11 cellular contexts compared by ENCODE assay signal in the genomic region with DNA sequence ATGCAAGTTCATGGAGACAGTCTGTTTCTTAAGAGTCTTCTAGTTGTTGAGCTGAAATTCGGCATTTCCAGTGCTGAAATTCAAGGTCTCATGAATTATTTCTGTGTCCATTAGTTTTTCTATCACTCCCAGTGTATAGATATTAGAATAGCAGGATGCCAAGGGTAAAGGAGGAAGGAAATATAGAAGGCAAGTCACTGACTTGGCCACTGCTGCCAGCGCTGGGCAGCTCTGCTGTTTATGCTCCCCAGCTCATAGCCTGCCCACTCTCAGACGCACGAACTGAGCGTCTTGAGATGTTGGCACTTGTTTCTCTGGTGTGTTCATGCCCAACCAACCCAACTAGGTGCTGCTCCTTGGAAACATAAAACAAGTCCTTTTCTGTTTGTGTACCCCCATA.
DNase-seq lines count a peak whose midpoint lies in the region; ATAC-seq and TF ChIP-seq lines count a peak whose summit lies in the region.
"Had no signal": no experiment of that assay in that cellular context is flagged by ENCODE, and none has a peak within 500 bp of the region (broad histone marks: within the 10 kb centered on the region; RNA-seq: fewer than 3 reads in every experiment).

No MANE protein-coding gene starts in this region.

- H3K36me3 ChIP-seq in esophagus muscularis mucosa: no peaks in the 10 kb centered on the region
- H3K36me3 ChIP-seq: uterus had no signal

- H3K27ac ChIP-seq in esophagus muscularis mucosa (replicated peaks in 1 of 4): peak overlapping the region; percentile 40 to 48 (median 44)

- CTCF ChIA-PET in activated CD4-positive, alpha-beta T cell treated with anti-CD3 and anti-CD28 coated beads for 36 hours (lab: Charles Lee): interaction anchor here (0.5 to 1.2 kb wide), 3 partner anchors 8 to 137 kb away, joined by 3 to 4 read pairs (median 4); no protein-coding TSS in a partner anchor
- CTCF ChIA-PET in T-cell (lab: Charles Lee): interaction anchor here in 1 of 2 donors (0.6 to 1.3 kb wide), 5 partner anchors 10 to 105 kb away, joined by 3 to 5 read pairs (median 4); no protein-coding TSS in a partner anchor

- DNase-seq in activated CD4-positive, alpha-beta T cell treated with anti-CD3 and anti-CD28 coated beads for 36 hours: no peak
- DNase-seq in activated CD4-positive, alpha-beta T cell treated with anti-CD3 and anti-CD28 coated beads, Interleukin-2, amount 50 U/mL, for 1 hour: no peak
- DNase-seq in T-cell (no peak), esophagus muscularis mucosa (ENCODE audit: extremely low spot score) (no peak), NCI-H2029 (lab: John Stamatoyannopoulos, UW) (no peak), H4 (ENCODE audit: low spot score) (no peak)
- no peak for DNase-seq in stimulated activated effector memory CD8-positive, alpha-beta T cell treated with anti-CD3 and anti-CD28 coated beads, Interleukin-12 subunit alpha, Interleukin-12 subunit beta, amount 100 ng/mL, for 72 hours (ENCODE audit: low spot score in 2 of 2)
- DNase-seq: activated CD4-positive, alpha-beta T cell treated with anti-CD3 and anti-CD28 coated beads for 4 hours; mesendoderm; uterus had no signal

- WGBS in esophagus muscularis mucosa: 88% methylated on average over 5 of the region's 5 CpGs

- H3K27me3 Mint-ChIP-seq in activated CD4-positive, alpha-beta T cell treated with anti-CD3 and anti-CD28 coated beads for 36 hours: no peaks in the 10 kb centered on the region
- no peaks in the 10 kb centered on the region for H3K27me3 Mint-ChIP-seq in T-cell

- no peak overlapping the region for H3K4me3 Mint-ChIP-seq in activated CD4-positive, alpha-beta T cell treated with anti-CD3 and anti-CD28 coated beads for 36 hours
- peak overlapping the region; percentile 2 to 57 (median 43) for H3K4me3 Mint-ChIP-seq in T-cell
- H3K4me3 Mint-ChIP-seq in stimulated activated effector memory CD8-positive, alpha-beta T cell treated with anti-CD3 and anti-CD28 coated beads, Interleukin-12 subunit alpha, Interleukin-12 subunit beta, amount 100 ng/mL, for 72 hours: peak overlapping the region; percentile 20

- H3K4me1 Mint-ChIP-seq in activated CD4-positive, alpha-beta T cell treated with anti-CD3 and anti-CD28 coated beads for 36 hours: peaks cover 73% of the 10 kb centered on the region
- H3K4me1 Mint-ChIP-seq in T-cell: peaks cover 81 to 86% (median 83%) of the 10 kb centered on the region in 3 donors
- peaks cover 81% of the 10 kb centered on the region for H3K4me1 Mint-ChIP-seq in stimulated activated effector memory CD8-positive, alpha-beta T cell treated with anti-CD3 and anti-CD28 coated beads, Interleukin-12 subunit alpha, Interleukin-12 subunit beta, amount 100 ng/mL, for 72 hours

- TF ChIP-seq CTCF in esophagus muscularis mucosa (IDR thresholded peaks at IDR 0.05): no peak

- H3K9me3 Mint-ChIP-seq in activated CD4-positive, alpha-beta T cell treated with anti-CD3 and anti-CD28 coated beads for 36 hours (ENCODE audit: low read depth): peaks cover 3% of the 10 kb centered on the region
- H3K9me3 Mint-ChIP-seq in T-cell: no peaks in the 10 kb centered on the region
- H3K9me3 Mint-ChIP-seq in stimulated activated effector memory CD8-positive, alpha-beta T cell treated with anti-CD3 and anti-CD28 coated beads, Interleukin-12 subunit alpha, Interleukin-12 subunit beta, amount 100 ng/mL, for 72 hours: no peaks in the 10 kb centered on the region

- intact Hi-C loops in activated CD4-positive, alpha-beta T cell treated with anti-CD3 and anti-CD28 coated beads for 36 hours (cut with DNase I, micrococcal nuclease): no loop called here
- intact Hi-C loops in esophagus muscularis mucosa (cut with DNase I): no loop called here

- POLR2A ChIA-PET in activated CD4-positive, alpha-beta T cell treated with anti-CD3 and anti-CD28 coated beads for 36 hours (lab: Charles Lee): no interaction called here
- POLR2A ChIA-PET in T-cell (lab: Charles Lee): interaction anchor here (0.6 to 0.8 kb wide), 4 partner anchors 19 to 108 kb away, joined by 3 read pairs; no protein-coding TSS in a partner anchor

- H3K4me1 ChIP-seq in esophagus muscularis mucosa: peaks cover 23 to 72% (median 32%) of the 10 kb centered on the region in 4 donors

- TF ChIP-seq EP300 in esophagus muscularis mucosa (IDR thresholded peaks at IDR 0.05): no peak

- TF ChIP-seq POLR2A in esophagus muscularis mucosa (IDR thresholded peaks at IDR 0.05; ENCODE audit: low read depth): no peak

- ATAC-seq in activated CD4-positive, alpha-beta T cell treated with anti-CD3 and anti-CD28 coated beads for 36 hours: no peak
- no peak for ATAC-seq in T-cell (replicated peaks in 1 of 4)
- ATAC-seq in stimulated activated effector memory CD8-positive, alpha-beta T cell treated with anti-CD3 and anti-CD28 coated beads, Interleukin-12 subunit alpha, Interleukin-12 subunit beta, amount 100 ng/mL, for 72 hours: no peak
- no peak for ATAC-seq in GM21360 (IDR thresholded peaks at IDR 0.05; ENCODE audit: unreplicated experiment)

- no peak overlapping the region for H3K4me3 ChIP-seq in esophagus muscularis mucosa
- H3K4me3 ChIP-seq: uterus had no signal

- H3K27ac Mint-ChIP-seq in activated CD4-positive, alpha-beta T cell treated with anti-CD3 and anti-CD28 coated beads for 36 hours: peak overlapping the region; percentile 58
- peak overlapping the region; percentile 77 to 90 for H3K27ac Mint-ChIP-seq in T-cell
- no peak overlapping the region for H3K27ac Mint-ChIP-seq in stimulated activated effector memory CD8-positive, alpha-beta T cell treated with anti-CD3 and anti-CD28 coated beads, Interleukin-12 subunit alpha, Interleukin-12 subunit beta, amount 100 ng/mL, for 72 hours

- no peaks in the 10 kb centered on the region for H3K27me3 ChIP-seq in esophagus muscularis mucosa
- H3K27me3 ChIP-seq: uterus had no signal

- peaks cover 9% of the 10 kb centered on the region for H3K36me3 Mint-ChIP-seq in activated CD4-positive, alpha-beta T cell treated with anti-CD3 and anti-CD28 coated beads for 36 hours (ENCODE audit: low read depth)
- H3K36me3 Mint-ChIP-seq in T-cell: no peaks in the 10 kb centered on the region
- peaks cover 8% of the 10 kb centered on the region for H3K36me3 Mint-ChIP-seq in stimulated activated effector memory CD8-positive, alpha-beta T cell treated with anti-CD3 and anti-CD28 coated beads, Interleukin-12 subunit alpha, Interleukin-12 subunit beta, amount 100 ng/mL, for 72 hours

- no peaks in the 10 kb centered on the region for H3K9me3 ChIP-seq in esophagus muscularis mucosa
- H3K9me3 ChIP-seq: uterus had no signal
